Comparison of ENCODE assay signal across 31 cellular contexts in the genomic region with DNA sequence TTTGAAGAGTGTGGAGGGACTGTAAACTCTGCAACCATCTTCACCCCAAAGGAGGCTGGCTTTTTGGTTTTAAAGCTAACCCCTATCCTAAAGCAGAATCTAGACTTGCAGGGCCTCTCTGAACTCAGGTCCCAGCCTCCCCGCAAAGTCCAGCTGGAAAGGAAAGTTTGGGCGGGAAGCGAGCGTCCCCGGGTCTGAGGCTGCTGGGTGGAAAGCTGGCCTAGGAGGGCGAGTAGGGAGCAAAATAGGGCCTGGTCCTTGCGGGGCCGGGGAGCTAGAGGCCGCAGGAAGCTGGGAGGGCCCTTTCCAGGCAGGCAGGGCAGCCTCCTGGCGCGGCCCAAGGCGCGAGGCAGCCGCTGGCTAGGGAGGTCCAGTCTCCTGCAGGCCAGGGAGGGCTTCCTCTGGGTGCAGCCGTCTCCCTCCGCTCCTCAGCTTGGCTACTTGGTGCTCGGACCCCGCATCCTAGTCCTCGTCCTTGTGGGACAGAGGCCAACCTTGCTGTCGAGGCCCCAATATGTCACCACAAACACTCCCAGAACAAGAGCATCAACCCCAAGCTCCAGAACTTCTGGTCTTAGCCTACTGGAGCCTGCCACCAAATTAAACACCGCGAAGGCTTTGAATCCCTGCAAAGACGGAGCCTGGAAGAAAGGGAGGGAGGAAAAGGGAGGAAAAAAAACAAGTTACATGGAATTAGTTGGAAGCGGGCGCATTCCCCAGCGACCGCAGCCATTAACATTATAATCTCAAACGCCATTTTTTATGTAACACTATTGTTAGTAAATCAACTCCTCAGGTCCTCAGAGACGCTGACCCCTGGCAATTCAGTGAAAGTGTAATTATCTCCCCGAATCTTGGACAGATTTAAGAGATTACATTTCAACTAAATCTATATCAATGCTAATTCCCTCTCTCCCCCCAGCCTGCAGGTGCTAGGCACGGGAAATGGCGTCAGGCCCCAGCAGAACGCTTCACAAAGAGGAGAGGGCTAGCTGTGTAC. TPM values are rescaled to one million over a fixed set of nuclear protein-coding genes. Genes with fewer than 3 reads are reported as not detected.
DNase-seq lines count a peak whose midpoint lies in the region; ATAC-seq, FAIRE-seq and TF ChIP-seq lines count a peak whose summit lies in the region.
"Had no signal": no experiment of that assay in that cellular context is flagged by ENCODE, and none has a peak within 500 bp of the region (broad histone marks: within the 10 kb centered on the region; RNA-seq: fewer than 3 reads in every experiment).

No MANE protein-coding gene starts in this region.

- H2AK5ac ChIP-seq in H9 (ENCODE audit: insufficient read length, low read length) (no peak overlapping the region), mesenchymal stem cell (ENCODE audit: low read length, severe bottlenecking) (no peak overlapping the region)

- no peak for TF ChIP-seq POLR2A in K562 (conservative IDR thresholded peaks at IDR 0.05)

- H3K9me3 ChIP-seq in H9 (ENCODE audit: control insufficient read depth, low read depth, low read length) (no peaks in the 10 kb centered on the region), K562 (replicated peaks; ENCODE audit: control insufficient read depth, insufficient read depth, low read depth, low read length) (no peaks in the 10 kb centered on the region), mesenchymal stem cell (ENCODE audit: control insufficient read depth, low read length) (peaks cover 2% of the 10 kb centered on the region)
- H3K9me3 ChIP-seq in CD8-positive, alpha-beta T cell (ENCODE audit: low read length) = no peaks in the 10 kb centered on the region
- H3K9me3 ChIP-seq: Caco-2, upper lobe of right lung had no signal

- H2AFZ ChIP-seq in H9 (ENCODE audit: low read length) = no peak overlapping the region
- H2AFZ ChIP-seq in K562 (ENCODE audit: low read depth, low read length) = no peak overlapping the region
- H2AFZ ChIP-seq in mesenchymal stem cell (ENCODE audit: low read depth, low read length) = no peak overlapping the region

- H3K4me1 Mint-ChIP-seq in H9 = peaks cover 57 to 75% of the 10 kb centered on the region in 2 experiments
- H3K4me1 Mint-ChIP-seq in CD8-positive, alpha-beta T cell (ENCODE audit: low read depth) = peaks cover 26% of the 10 kb centered on the region

- H3K4me2 ChIP-seq in H9 (ENCODE audit: insufficient read depth, insufficient read length, low read length) (peak overlapping the region; percentile 9), K562 (ENCODE audit: insufficient read depth, low read length) (no peak overlapping the region), mesenchymal stem cell (ENCODE audit: low read length, poor library complexity, severe bottlenecking) (no peak overlapping the region)
- H3K4me2 ChIP-seq: smooth muscle cell had no signal

- no peak for TF ChIP-seq RAD21 in K562 (CRISPR knock-in tag; conservative IDR thresholded peaks at IDR 0.05 in 1 of 2, IDR thresholded peaks at IDR 0.05 in 1 of 2)

- H3K4me3 ChIP-seq in K562 = no peak overlapping the region
- H3K4me3 ChIP-seq in mesenchymal stem cell (ENCODE audit: insufficient read depth in 1 of 2, low read depth in 1 of 2, low read length in 2 of 2) = no peak overlapping the region
- no peak overlapping the region for H3K4me3 ChIP-seq in brain microvascular endothelial cell (ENCODE audit: low read depth, low read length)
- H3K4me3 ChIP-seq in CD8-positive, alpha-beta T cell (ENCODE audit: low read depth, low read length) = no peak overlapping the region
- H3K4me3 ChIP-seq: smooth muscle cell, upper lobe of right lung had no signal

- H3K23ac ChIP-seq in H9 (ENCODE audit: insufficient read length, low read depth, low read length) (no peak overlapping the region), mesenchymal stem cell (ENCODE audit: low read length in 2 of 2) (no peak overlapping the region)

- no peaks in the 10 kb centered on the region for H3K79me2 ChIP-seq in H9 (ENCODE audit: insufficient read depth, low read length)
- no peaks in the 10 kb centered on the region for H3K79me2 ChIP-seq in K562 (ENCODE audit: control insufficient read depth, insufficient read depth, low read length)

- no peaks in the 10 kb centered on the region; a peak in 1 of 7 replicates for H3K36me3 Mint-ChIP-seq in H9 (ENCODE audit: insufficient read depth in 1 of 3, low read depth in 3 of 3)
- no peaks in the 10 kb centered on the region for H3K36me3 Mint-ChIP-seq in CD8-positive, alpha-beta T cell
- H3K36me3 Mint-ChIP-seq: T-cell had no signal

- BruUV-seq in K562 (replicated peaks; lab: Mats Ljungman, UMichigan) = no TSS peak

- H2BK5ac ChIP-seq in H9 (ENCODE audit: insufficient read length, low read length) (no peak overlapping the region), mesenchymal stem cell (ENCODE audit: low read depth, low read length, poor library complexity, severe bottlenecking) (no peak overlapping the region)

- no peaks in the 10 kb centered on the region for H3K9me1 ChIP-seq in K562 (ENCODE audit: control insufficient read depth, insufficient read depth, low read length)

- FAIRE-seq in K562 (lab: Jason Lieb, UNC) = no peak
- FAIRE-seq: endometrium, GM12892, TTC549 had no signal

- H3K23me2 ChIP-seq in H9 (ENCODE audit: insufficient read length, low read depth, low read length, poor library complexity, severe bottlenecking) = peaks cover 23% of the 10 kb centered on the region

- no peak overlapping the region for H3K27ac ChIP-seq in H9 (ENCODE audit: insufficient read length, low read depth, low read length)
- no peak overlapping the region for H3K27ac ChIP-seq in K562 (ENCODE audit: extremely low read depth, low read depth, low read length)
- H3K27ac ChIP-seq in mesenchymal stem cell (ENCODE audit: low read length, poor library complexity, severe bottlenecking) = no peak overlapping the region
- H3K27ac ChIP-seq in brain microvascular endothelial cell = no peak overlapping the region
- no peak overlapping the region for H3K27ac ChIP-seq in CD8-positive, alpha-beta T cell (ENCODE audit: low read depth, low read length)
- H3K27ac ChIP-seq: upper lobe of right lung had no signal

- H4K91ac ChIP-seq in H9 (ENCODE audit: insufficient read length, low read depth, low read length) = no peak overlapping the region
- H4K91ac ChIP-seq in mesenchymal stem cell (ENCODE audit: low read length) = peak overlapping the region; percentile 16

- H3K79me1 ChIP-seq in H9 (ENCODE audit: insufficient read depth, low read depth, low read length, poor library complexity, severe bottlenecking) = no peaks in the 10 kb centered on the region
- H3K79me1 ChIP-seq in mesenchymal stem cell (replicated peaks; ENCODE audit: low read length, poor library complexity, severe bottlenecking) = no peaks in the 10 kb centered on the region

- H2BK120ac ChIP-seq in H9 (ENCODE audit: low read depth, low read length, poor library complexity, severe bottlenecking) = no peak overlapping the region
- no peak overlapping the region for H2BK120ac ChIP-seq in mesenchymal stem cell (ENCODE audit: low read depth, low read length)

- TF ChIP-seq CTCF in H9 (conservative IDR thresholded peaks at IDR 0.05) (no peak), K562 (IDR thresholded peaks at IDR 0.05 in 2 of 3, conservative IDR thresholded peaks at IDR 0.05 in 1 of 3; ENCODE audit: insufficient read depth in 2 of 3, low read depth in 1 of 3, low read length in 3 of 3) (no peak), brain microvascular endothelial cell (IDR thresholded peaks at IDR 0.05; ENCODE audit: low read depth, low read length, missing control alignments) (no peak)
- no peak for TF ChIP-seq CTCF in CD8-positive, alpha-beta T cell (IDR thresholded peaks at IDR 0.05)

- WGBS in H9 (ENCODE audit: extremely low coverage, insufficient read length, low lambda C conversion rate) = no CpG with 5 or more reads among the region's 33 CpGs
- 16% methylated on average over 32 of the region's 33 CpGs for WGBS in K562 (ENCODE audit: insufficient coverage, low coverage, missing lambda C conversion rate)
- WGBS in mesenchymal stem cell = 8% methylated on average over 32 of the region's 33 CpGs

- no peak overlapping the region for H4K5ac ChIP-seq in H9 (ENCODE audit: insufficient read length, low read depth, low read length)

- H3K4ac ChIP-seq in H9 (ENCODE audit: low read depth, low read length) (no peak overlapping the region), mesenchymal stem cell (ENCODE audit: low read depth in 1 of 2, low read length in 2 of 2) (no peak overlapping the region)

- CTCF ChIA-PET in K562 (lab: Yijun Ruan, JAX; ENCODE audit: low intra/inter-chr PET ratio) = no interaction called here
- CTCF ChIA-PET in CD8-positive, alpha-beta T cell (lab: Charles Lee) = no interaction called here

- peak overlapping the region; percentile 16 to 67; a peak in 4 of 5 replicates for H3K4me3 Mint-ChIP-seq in H9
- H3K4me3 Mint-ChIP-seq in CD8-positive, alpha-beta T cell = no peak overlapping the region
- H3K4me3 Mint-ChIP-seq: HFFc6, T-cell had no signal

- intact Hi-C loops in K562 (cut with micrococcal nuclease) = no loop called here
- intact Hi-C loops in CD8-positive, alpha-beta T cell (cut with DNase I, micrococcal nuclease) = no loop called here

- H4K20me1 ChIP-seq in H9 (ENCODE audit: control insufficient read depth, insufficient read depth, insufficient read length) = peaks cover 3% of the 10 kb centered on the region
- no peaks in the 10 kb centered on the region for H4K20me1 ChIP-seq in K562 (replicated peaks; ENCODE audit: control insufficient read depth, insufficient read depth, low read length)

- ATAC-seq in K562 = no peak
- ATAC-seq in CD8-positive, alpha-beta T cell = no peak
- ATAC-seq: left cardiac atrium, Panc1, T-cell, upper lobe of right lung had no signal

- in situ Hi-C loops in K562 (cut with MboI) (no loop called here), brain microvascular endothelial cell (cut with HindIII; ENCODE audit: low pct_ligation_motif_present, low sequenced_read_pairs) (loop anchor here (10.0 kb wide), 1 partner anchor 611 kb away; a partner anchor contains a TSS)

- H3K36me3 ChIP-seq in K562 (ENCODE audit: control insufficient read depth, insufficient read depth, low read length) (no peaks in the 10 kb centered on the region), mesenchymal stem cell (ENCODE audit: control insufficient read depth in 1 of 2, insufficient read depth in 2 of 2, low read depth in 1 of 2, low read length in 2 of 2) (peaks cover 0 to 5% of the 10 kb centered on the region in 2 experiments), brain microvascular endothelial cell (replicated peaks) (no peaks in the 10 kb centered on the region)
- no peaks in the 10 kb centered on the region for H3K36me3 ChIP-seq in CD8-positive, alpha-beta T cell (ENCODE audit: insufficient read depth, low read length)
- H3K36me3 ChIP-seq: upper lobe of right lung had no signal

- peak; percentile 67 for DNase-seq in ELF-1 (ENCODE audit: low read depth, low spot score)
- peak; percentile 68 for DNase-seq in H9
- no peak for DNase-seq in K562 (ENCODE audit: extremely low read depth in 1 of 4, low spot score in 3 of 4)
- no peak for DNase-seq in mesenchymal stem cell
- no peak for DNase-seq in brain microvascular endothelial cell
- DNase-seq in 8988T = no peak
- no peak for DNase-seq in amygdala (lab: John Stamatoyannopoulos, UW)
- DNase-seq in CD8-positive, alpha-beta T cell = no peak
- DNase-seq: activated naive CD4-positive, alpha-beta T cell treated with Interleukin-2 at 50 U/mL for 16 hours; activated T-cell treated with anti-CD3 and anti-CD28 coated beads, Interleukin-2, amount 50 U/mL, for 1 hour; anterior cingulate cortex; Caco-2; caudate nucleus; DMS79 treated with DMSO at 0.1 percent for 48 hours; HFFc6; left cardiac atrium; NCI-H2171; NCI-H524; NK-92 treated with Interleukin-12 subunit alpha and Interleukin-12 subunit beta, amount 100 ng/mL, for 24 hours; SIG-M5; stimulated activated CD4-positive, alpha-beta T cell treated with anti-CD3 and anti-CD28 coated beads, Interleukin-2, amount 100 ng/mL, for 24 hours; substantia nigra; T-cell; upper lobe of right lung had no signal

- H3K27me3 Mint-ChIP-seq in H9 (ENCODE audit: low read depth) = peaks cover 99% of the 10 kb centered on the region
- H3K27me3 Mint-ChIP-seq in CD8-positive, alpha-beta T cell (ENCODE audit: low read depth) = peaks cover 77% of the 10 kb centered on the region

- H3K27ac Mint-ChIP-seq in H9 = peak overlapping the region in 1 of 3 experiments; percentile 84; a peak in 2 of 7 replicates
- no peak overlapping the region for H3K27ac Mint-ChIP-seq in CD8-positive, alpha-beta T cell
- H3K27ac Mint-ChIP-seq: HFFc6 had no signal

- TF ChIP-seq EP300 in K562 (IDR thresholded peaks at IDR 0.05; ENCODE audit: low read length) = no peak

- H3K14ac ChIP-seq in H9 (ENCODE audit: insufficient read depth, low read length) (peak overlapping the region; percentile 0; the same call in 1 of the 2 replicates), mesenchymal stem cell (ENCODE audit: low read length in 2 of 2) (no peak overlapping the region)

- H3K18ac ChIP-seq in H9 (ENCODE audit: insufficient read length, low read depth, low read length) (no peak overlapping the region), mesenchymal stem cell (ENCODE audit: low read depth in 1 of 2, low read length in 2 of 2) (no peak overlapping the region)

- H2BK12ac ChIP-seq in H9 (ENCODE audit: insufficient read length, low read depth, low read length) (no peak overlapping the region), mesenchymal stem cell (ENCODE audit: low read length in 2 of 2) (no peak overlapping the region)

- no peak overlapping the region for H3T11ph ChIP-seq in H9 (ENCODE audit: low read length)

- H3K4me1 ChIP-seq in H9 (ENCODE audit: insufficient read depth, low read length) (no peaks in the 10 kb centered on the region; the same call in 1 of the 2 replicates), K562 (replicated peaks in 1 of 2; ENCODE audit: control insufficient read depth in 2 of 2, insufficient read depth in 2 of 2, low read length in 2 of 2) (peaks cover 0 to 27% of the 10 kb centered on the region in 2 experiments; a peak in 3 of 5 replicates), mesenchymal stem cell (ENCODE audit: control insufficient read depth, insufficient read depth, low read depth, low read length) (peaks cover 16% of the 10 kb centered on the region)
- peaks cover 2% of the 10 kb centered on the region for H3K4me1 ChIP-seq in CD8-positive, alpha-beta T cell (ENCODE audit: insufficient read depth, low read length)
- H3K4me1 ChIP-seq: Caco-2, upper lobe of right lung had no signal

- peaks cover 0 to 5% of the 10 kb centered on the region in 2 experiments; a peak in 1 of 5 replicates for H3K9me3 Mint-ChIP-seq in H9
- H3K9me3 Mint-ChIP-seq in CD8-positive, alpha-beta T cell = no peaks in the 10 kb centered on the region
- H3K9me3 Mint-ChIP-seq: HFFc6 had no signal

- H2BK15ac ChIP-seq in H9 (ENCODE audit: low read depth, low read length) (no peak overlapping the region), mesenchymal stem cell (ENCODE audit: low read depth, poor library complexity, severe bottlenecking) (no peak overlapping the region)

- H4K8ac ChIP-seq in H9 (replicated peaks; ENCODE audit: insufficient read length, low read depth, low read length) (no peak overlapping the region), mesenchymal stem cell (ENCODE audit: low read length) (no peak overlapping the region)

- POLR2A ChIA-PET in K562 (lab: Yijun Ruan, JAX) = interaction anchor here (0.7 to 1.0 kb wide), 2 partner anchors 11 to 14 kb away, joined by 3 read pairs; no protein-coding TSS in a partner anchor
- POLR2A ChIA-PET in CD8-positive, alpha-beta T cell (lab: Charles Lee) = no interaction called here

- H3K27me3 ChIP-seq in H9 (ENCODE audit: insufficient read depth, low read length) = peaks cover 78% of the 10 kb centered on the region
- H3K27me3 ChIP-seq in K562 (ENCODE audit: control insufficient read depth in 2 of 2, insufficient read depth in 2 of 2, low read length in 2 of 2) = peaks cover 70 to 71% of the 10 kb centered on the region in 2 experiments
- peaks cover 93 to 98% of the 10 kb centered on the region in 2 experiments for H3K27me3 ChIP-seq in mesenchymal stem cell (ENCODE audit: control insufficient read depth in 1 of 2, insufficient read depth in 1 of 2, low read length in 2 of 2)
- H3K27me3 ChIP-seq in brain microvascular endothelial cell (replicated peaks) = peaks cover 97% of the 10 kb centered on the region
- H3K27me3 ChIP-seq in CD8-positive, alpha-beta T cell (ENCODE audit: insufficient read depth, low read length) = peaks cover 52% of the 10 kb centered on the region

- H2BK20ac ChIP-seq in H9 (ENCODE audit: low read depth, low read length, poor library complexity, severe bottlenecking) = no peak overlapping the region

- no peak overlapping the region for H3K9ac ChIP-seq in H9 (ENCODE audit: extremely low read depth, insufficient read length, low read length)
- no peak overlapping the region for H3K9ac ChIP-seq in K562 (ENCODE audit: insufficient read depth in 1 of 2, low read depth in 2 of 2, low read length in 2 of 2)
- H3K9ac ChIP-seq in mesenchymal stem cell (ENCODE audit: low read length) = no peak overlapping the region

- H3K56ac ChIP-seq in H9 (ENCODE audit: insufficient read length, low read depth, low read length) = no peak overlapping the region

RNA-seq across cellular contexts. Expression of a gene that starts 12.6 kb away (rescaled TPM):
- total RNA-seq in H9 (2021) (0.11 TPM in 1 of 2 replicates, not detected in the other), K562 (2014; rRNA removed) (5.9 and 6.3 TPM in 2 replicates), K562 (2014; rRNA removed; fragmentation: Illumina TruSeq; extraction: Trizol) (5.3 and 7.1 TPM in 2 replicates), K562 (2015; rRNA removed; fragmentation: Illumina TruSeq; extraction: Trizol) (4.6 and 4.7 TPM in 2 replicates), K562 (2021) (5.7 and 5.9 TPM in 2 replicates)
- 4.4 and 7.3 TPM in 2 replicates for total RNA-seq in K562 (2011; cell fraction: chromatin; rRNA removed; ENCODE audit: low replicate concordance)
- total RNA-seq in K562 (2011; cell fraction: nucleolus; rRNA removed) = 2.0 and 3.3 TPM in 2 replicates
- 3.7 and 4.1 TPM in 2 replicates for total RNA-seq in K562 (2011; cell fraction: nucleoplasm; rRNA removed)
- polyA plus RNA-seq in K562 (2011; rRNA removed) (2.5 and 6.8 TPM in 2 replicates), K562 (2014; fragmentation: Illumina TruSeq; extraction: Trizol) (10.9 and 12.3 TPM in 2 replicates), K562 (2014; fragmentation: Nextera tagmentation; extraction: Ambion mirVana) (1 to 10 TPM; 1.5 to 2.6 TPM), K562 (2014; rRNA removed) (7.2 TPM in 2 replicates)
- polyA plus RNA-seq in K562 (2011; cell fraction: cytosol; rRNA removed) = 3.1 and 8.7 TPM in 2 replicates
- polyA plus RNA-seq in K562 (2011; cell fraction: nucleus; rRNA removed) = 9.3 and 26.6 TPM in 2 replicates
- polyA plus RNA-seq in K562 (2012) = 4.8 and 22.9 TPM in 2 replicates
- 4.2 and 9.1 TPM in 2 replicates for polyA minus RNA-seq in K562 (2011; rRNA and poly(A)+ RNA removed)
- 2.3 and 6.0 TPM in 2 replicates for polyA minus RNA-seq in K562 (2011; cell fraction: cytosol; rRNA and poly(A)+ RNA removed)
- 3.9 and 17.3 TPM in 2 replicates for polyA minus RNA-seq in K562 (2011; cell fraction: nucleus; rRNA and poly(A)+ RNA removed)
- polyA plus RNA-seq in mesenchymal stem cell (2013, experiment 1 of 2) = not detected
- not detected for polyA plus RNA-seq in mesenchymal stem cell (2013, experiment 2 of 2)
- not detected for total RNA-seq in CD8-positive, alpha-beta T cell
- total RNA-seq: glomerular endothelial cell, left cardiac atrium, smooth muscle cell, T-cell, upper lobe of right lung had no signal
- polyA plus RNA-seq: BJ, smooth muscle cell had no signal

Comparison
In these comparisons a context has a peak if more than half of its experiments do, and no peak if none do; other contexts are left out.
1. DNase-seq: peak in ELF-1 (single experiment) and H9 (single experiment); none in K562 (0 of 4), mesenchymal stem cell (single experiment), brain microvascular endothelial cell (single experiment), 8988T (single experiment), amygdala (0 of 56) and CD8-positive, alpha-beta T cell (0 of 7).